ENCODE assay signal across 8 cellular contexts in genomic region chr1:115052454-115053083, GRCh38. TPM values are rescaled to one million over a fixed set of nuclear protein-coding genes. Genes with fewer than 3 reads are reported as not detected.
DNase-seq lines count a peak whose midpoint lies in the region; ATAC-seq and TF ChIP-seq lines count a peak whose summit lies in the region.

No MANE protein-coding gene starts in this region.

- intact Hi-C loops in prostate gland (cut with DNase I), result no loop called here

- H3K36me3 ChIP-seq in Karpas-422 (ENCODE audit: insufficient read depth, low read length) (no peaks in the 10 kb centered on the region), prostate gland (no peaks in the 10 kb centered on the region)

- DNase-seq in DMS53 (lab: John Stamatoyannopoulos, UW), result peak; percentile 90
- DNase-seq in Karpas-422, result peak; percentile 87
- DNase-seq in RKO (ENCODE audit: low spot score), result peak; percentile 64
- peak; percentile 31 for DNase-seq in activated effector memory CD4-positive, alpha-beta T cell treated with Interleukin-2 at 50 U/mL for 16 hours
- peak; percentile 35 for DNase-seq in globus pallidus (ENCODE audit: low spot score)
- DNase-seq in prostate gland (ENCODE audit: low spot score), result peak; percentile 56
- no peak for DNase-seq in KG1 (lab: John Stamatoyannopoulos, UW)

- no peaks in the 10 kb centered on the region for H3K79me2 ChIP-seq in Karpas-422 (ENCODE audit: low read length)

- peak; percentile 63 to 73 (median 67) for TF ChIP-seq CTCF in prostate gland (IDR thresholded peaks at IDR 0.05)

- no peaks in the 10 kb centered on the region for H3K27me3 ChIP-seq in Karpas-422 (ENCODE audit: low read length)
- H3K27me3 ChIP-seq in prostate gland (replicated peaks; ENCODE audit: insufficient read depth), result no peaks in the 10 kb centered on the region

- H3K4me3 ChIP-seq in Karpas-422 (ENCODE audit: low read length) (no peak overlapping the region), prostate gland (no peak overlapping the region)

- no peaks in the 10 kb centered on the region for H3K9me2 ChIP-seq in Karpas-422 (replicated peaks; ENCODE audit: insufficient read depth, low read length)

- no peak overlapping the region for H2AFZ ChIP-seq in Karpas-422 (ENCODE audit: low read length)

- no peak for TF ChIP-seq POLR2A in prostate gland (IDR thresholded peaks at IDR 0.05)

- H4K20me1 ChIP-seq in Karpas-422 (ENCODE audit: insufficient read depth, low read depth, low read length), result no peaks in the 10 kb centered on the region

- no peak overlapping the region for H3K9ac ChIP-seq in Karpas-422 (ENCODE audit: low read length)

- peak; percentile 81 for ATAC-seq in GM21447 (IDR thresholded peaks at IDR 0.05; ENCODE audit: unreplicated experiment)

- H3K4me1 ChIP-seq in Karpas-422 (ENCODE audit: low read length) (no peaks in the 10 kb centered on the region), prostate gland (replicated peaks) (no peaks in the 10 kb centered on the region)

- H3K9me3 ChIP-seq in Karpas-422 (ENCODE audit: low read length), result no peaks in the 10 kb centered on the region
- H3K9me3 ChIP-seq in prostate gland, result no peaks in the 10 kb centered on the region

- no peak overlapping the region for H3K27ac ChIP-seq in Karpas-422 (ENCODE audit: low read length)
- no peak overlapping the region for H3K27ac ChIP-seq in prostate gland

- 53% methylated on average over 9 of the region's 9 CpGs for WGBS in prostate gland

- no peak overlapping the region for H3K4me2 ChIP-seq in Karpas-422 (ENCODE audit: low read depth, low read length, poor library complexity, severe bottlenecking)

RNA-seq across cellular contexts. Expression of gene TSHB, which starts 22.9 kb away (rescaled TPM):
- not detected in 2 replicates for total RNA-seq in Karpas-422 (2014; rRNA removed; shearing (Covaris generic); ENCODE audit: low replicate concordance)
- not detected for total RNA-seq in prostate gland

RNA-seq across cellular contexts. Expression of gene TSPAN2, which starts 36.7 kb away (rescaled TPM):
- total RNA-seq in Karpas-422 (2014; rRNA removed; shearing (Covaris generic); ENCODE audit: low replicate concordance), result not detected in 2 replicates
- total RNA-seq in prostate gland, result 10 to 100 TPM in 1 of 2 donors, 1 to 10 TPM in 1; 6.9 to 11.3 TPM
